1 cellular context compared by ENCODE assay signal in genomic region chr5:37184748-37185364, GRCh38.
TF ChIP-seq lines count a peak whose summit lies in the region.

No MANE protein-coding gene starts in this region.

TF ChIP-seq in GM12878, 131 proteins besides CTCF, POLR2A, EP300 and RAD21 (continued from another document):
- TF ChIP-seq MLLT1 (IDR thresholded peaks at IDR 0.05), result no peak
- no peak for TF ChIP-seq MYB (IDR thresholded peaks at IDR 0.05; ENCODE audit: borderline replicate concordance, low read depth, low read length)
- no peak for TF ChIP-seq ZBTB4 (CRISPR knock-in tag; IDR thresholded peaks at IDR 0.05)
- TF ChIP-seq WRNIP1 (IDR thresholded peaks at IDR 0.05; ENCODE audit: borderline replicate concordance, low read depth, low read length), result no peak
- TF ChIP-seq CEBPB (IDR thresholded peaks at IDR 0.05; ENCODE audit: borderline replicate concordance in 1 of 2, low read depth in 2 of 2, low read length in 2 of 2), result no peak
- no peak for TF ChIP-seq ZNF217 (IDR thresholded peaks at IDR 0.05)
- no peak for TF ChIP-seq TAF1 (IDR thresholded peaks at IDR 0.05; ENCODE audit: borderline replicate concordance, low read depth, low read length)
- peak; percentile 82 for TF ChIP-seq DPF2 (IDR thresholded peaks at IDR 0.05)
- TF ChIP-seq SMARCA5 (IDR thresholded peaks at IDR 0.05), result no peak
- TF ChIP-seq RCOR1 (conservative IDR thresholded peaks at IDR 0.05; ENCODE audit: low read depth, low read length), result no peak
- no peak; the same call in 1 of the 2 replicates for TF ChIP-seq ZBTB40 (IDR thresholded peaks at IDR 0.05; ENCODE audit: borderline replicate concordance)
- no peak for TF ChIP-seq IRF5 (IDR thresholded peaks at IDR 0.05; ENCODE audit: borderline replicate concordance)
- TF ChIP-seq CHD4 (IDR thresholded peaks at IDR 0.05), result no peak
- no peak for TF ChIP-seq TCF3 (IDR thresholded peaks at IDR 0.05; ENCODE audit: borderline replicate concordance, insufficient read depth, low read depth, low read length)
- no peak for TF ChIP-seq RBBP5 (conservative IDR thresholded peaks at IDR 0.05)
- TF ChIP-seq MEF2A (IDR thresholded peaks at IDR 0.05; ENCODE audit: insufficient read depth, low read depth, low read length), result no peak
- TF ChIP-seq ZSCAN29 (IDR thresholded peaks at IDR 0.05), result no peak
TF ChIP-seq in GM12878: peak in this region for 20.
